36 cellular contexts compared by ENCODE assay signal in genomic region chr11:76977791-76978190, GRCh38. TPM values are rescaled to one million over a fixed set of nuclear protein-coding genes. Genes with fewer than 3 reads are reported as not detected.
"Had no signal": no experiment of that assay in that cellular context is flagged by ENCODE, and none has a peak within 500 bp of the region (broad histone marks: within the 10 kb centered on the region; RNA-seq: fewer than 3 reads in every experiment).

No MANE protein-coding gene starts in this region.

- H3K27ac Mint-ChIP-seq: immature natural killer cell; mesothelial cell of epicardium; naive B cell; natural killer cell; nephron progenitor cell; neural progenitor cell; progenitor cell of endocrine pancreas; stimulated activated memory B cell treated with anti-CD40 and anti-IgM and Interleukin-4, amounts not matched to agents 10 μg/mL and 1 μg/mL and 100 μg/mL, for 72 hours; stimulated activated naive CD8-positive, alpha-beta T cell treated with anti-CD3 and anti-CD28 coated beads, Interleukin-15, amount 100 ng/mL, for 72 hours had no signal

- H2AFZ ChIP-seq: neural progenitor cell had no signal

- FAIRE-seq: islet of Langerhans, kidney, urothelium cell line had no signal

- H3K36me3 Mint-ChIP-seq: mesothelial cell of epicardium, natural killer cell, neural progenitor cell had no signal

- ATAC-seq: left colon; left lung; lower lobe of right lung; natural killer cell; right lobe of liver; stimulated activated memory B cell treated with anti-CD40 and anti-IgM and Interleukin-4, amounts not matched to agents 10 μg/mL and 1 μg/mL and 100 μg/mL, for 72 hours; stimulated activated naive CD8-positive, alpha-beta T cell treated with anti-CD3 and anti-CD28 coated beads, Interleukin-15, amount 100 ng/mL, for 72 hours had no signal

- H3K4me2 ChIP-seq: neural progenitor cell, smooth muscle cell had no signal

- H3K9me3 ChIP-seq: lower lobe of right lung, right atrium auricular region, right lobe of liver had no signal

- H3K36me3 ChIP-seq: neural progenitor cell, ovary, right atrium auricular region, right lobe of liver had no signal

- H3K4me1 Mint-ChIP-seq: immature natural killer cell; mesothelial cell of epicardium; naive B cell; natural killer cell; nephron progenitor cell; neural progenitor cell; stimulated activated memory B cell treated with anti-CD40 and anti-IgM and Interleukin-4, amounts not matched to agents 10 μg/mL and 1 μg/mL and 100 μg/mL, for 72 hours; stimulated activated naive CD8-positive, alpha-beta T cell treated with anti-CD3 and anti-CD28 coated beads, Interleukin-15, amount 100 ng/mL, for 72 hours had no signal

- H3K4me3 ChIP-seq: left lung, lower lobe of right lung, neural progenitor cell, ovary, right atrium auricular region, right lobe of liver, smooth muscle cell, tibial nerve, upper lobe of left lung had no signal

- H3K27me3 Mint-ChIP-seq: naive B cell; progenitor cell of endocrine pancreas; stimulated activated memory B cell treated with anti-CD40 and anti-IgM and Interleukin-4, amounts not matched to agents 10 μg/mL and 1 μg/mL and 100 μg/mL, for 72 hours; stimulated activated naive CD8-positive, alpha-beta T cell treated with anti-CD3 and anti-CD28 coated beads, Interleukin-15, amount 100 ng/mL, for 72 hours had no signal

- H3K9ac ChIP-seq: neural progenitor cell had no signal

- H3K4me3 Mint-ChIP-seq: immature natural killer cell; mesothelial cell of epicardium; naive B cell; natural killer cell; nephron progenitor cell; neural progenitor cell; stimulated activated memory B cell treated with anti-CD40 and anti-IgM and Interleukin-4, amounts not matched to agents 10 μg/mL and 1 μg/mL and 100 μg/mL, for 72 hours; stimulated activated naive CD8-positive, alpha-beta T cell treated with anti-CD3 and anti-CD28 coated beads, Interleukin-15, amount 100 ng/mL, for 72 hours had no signal

- H3K9me3 Mint-ChIP-seq: natural killer cell, nephron progenitor cell, neural progenitor cell had no signal

- H3K4me1 ChIP-seq: left lung, lower lobe of right lung, neural progenitor cell, right atrium auricular region, right lobe of liver, tibial nerve, upper lobe of left lung had no signal

- H3K27me3 ChIP-seq: left lung, neural progenitor cell, ovary, right atrium auricular region, right lobe of liver, tibial nerve, upper lobe of left lung had no signal

- DNase-seq: immature natural killer cell; kidney; left colon; left lung; lower lobe of right lung; mammary epithelial cell; mesenchymal stem cell; naive B cell; natural killer cell; nephron progenitor cell; ovary; right lobe of liver; stimulated activated CD4-positive, alpha-beta T cell treated with anti-CD3 and anti-CD28 coated beads, Interleukin-1b, Interleukin-23, amount 100 ng/mL, for 48 hours; stimulated activated CD4-positive, alpha-beta T cell treated with anti-CD3 and anti-CD28 coated beads, Interleukin-2, amount 100 ng/mL, for 48 hours; stimulated activated CD4-positive, alpha-beta T cell treated with anti-CD3 and anti-CD28 coated beads, Interleukin-4, amount 100 ng/mL, for 4 hours; stimulated activated CD8-positive, alpha-beta memory T cell treated with anti-CD3 and anti-CD28 coated beads, Interleukin-4, amount 100 ng/mL, for 48 hours; stimulated activated naive CD4-positive, alpha-beta T cell treated with Interleukin-2 at 50 U/mL for 16 hours; stimulated activated naive CD8-positive, alpha-beta T cell treated with anti-CD3 and anti-CD28 coated beads, Interleukin-15, amount 100 ng/mL, for 72 hours; substantia nigra had no signal

- H3K27ac ChIP-seq: left lung, lower lobe of right lung, neural progenitor cell, ovary, right atrium auricular region, right lobe of liver, tibial nerve, upper lobe of left lung had no signal

RNA-seq across cellular contexts. Expression of gene B3GNT6, which starts 56.4 kb away (rescaled TPM):
- total RNA-seq: kidney, liver, lower lobe of right lung, mammary epithelial cell, mesothelial cell of epicardium, mononuclear cell, natural killer cell, omental fat pad, progenitor cell of endocrine pancreas, pulmonary artery endothelial cell, renal cortical epithelial cell, right atrium auricular region, right lobe of liver, skeletal muscle tissue, tibial nerve had no signal
- polyA plus RNA-seq: immature natural killer cell, liver, mammary epithelial cell, ovary, thymus had no signal
